Comparison of ENCODE assay signal across 14 cellular contexts in genomic region chr1:237470712-237471310, GRCh38.
DNase-seq lines count a peak whose midpoint lies in the region; ATAC-seq, FAIRE-seq and TF ChIP-seq lines count a peak whose summit lies in the region.
"Had no signal": no experiment of that assay in that cellular context is flagged by ENCODE, and none has a peak within 500 bp of the region (broad histone marks: within the 10 kb centered on the region; RNA-seq: fewer than 3 reads in every experiment).

No MANE protein-coding gene starts in this region.

- CTCF ChIA-PET in A673 (lab: Charles Lee) = no interaction called here
- CTCF ChIA-PET in mammary epithelial cell (lab: Charles Lee; ENCODE audit: low non-redundant PET) = no interaction called here
- CTCF ChIA-PET in CD8-positive, alpha-beta memory T cell (lab: Charles Lee) = no interaction called here

- peak; percentile 61 for DNase-seq in A673 (ENCODE audit: low spot score)
- DNase-seq in HK-2 (ENCODE audit: unreplicated experiment) = peak; percentile 41
- peak; percentile 32 to 56 for DNase-seq in NCI-H524 (lab: John Stamatoyannopoulos, UW)
- peak; percentile 1 for DNase-seq in mammary epithelial cell
- no peak for DNase-seq in CD8-positive, alpha-beta memory T cell
- no peak for DNase-seq in tibial artery
- DNase-seq in kidney = no peak

- no peaks in the 10 kb centered on the region for H3K79me2 ChIP-seq in mammary epithelial cell (ENCODE audit: insufficient read depth, low read length)

- no TSS peak for BruUV-seq in A673 (replicated peaks; lab: Mats Ljungman, UMichigan)
- no TSS peak for BruUV-seq in mammary epithelial cell (replicated peaks; lab: Mats Ljungman, UMichigan)

- intact Hi-C loops in A673 (cut with micrococcal nuclease; ENCODE audit: unreplicated experiment) (no loop called here), mammary epithelial cell (cut with micrococcal nuclease) (no loop called here), tibial artery (cut with DNase I; ENCODE audit: low total_unique reads) (no loop called here), kidney (cut with DNase I) (no loop called here)

- H3K9me3 ChIP-seq in A673 (ENCODE audit: low read depth, low read length, poor library complexity, severe bottlenecking) (no peaks in the 10 kb centered on the region), mammary epithelial cell (replicated peaks; ENCODE audit: insufficient read depth, low read length) (no peaks in the 10 kb centered on the region), tibial artery (no peaks in the 10 kb centered on the region), kidney (ENCODE audit: control insufficient read depth in 1 of 2, low read length in 2 of 2) (no peaks in the 10 kb centered on the region)
- no peaks in the 10 kb centered on the region for H3K9me3 ChIP-seq in CD8-positive, alpha-beta memory T cell (ENCODE audit: low read length)
- H3K9me3 ChIP-seq: ascending aorta had no signal

- H3K36me3 ChIP-seq in A673 (ENCODE audit: insufficient read depth, low read length, poor library complexity, severe bottlenecking) (no peaks in the 10 kb centered on the region), mammary epithelial cell (ENCODE audit: insufficient read depth, low read length) (no peaks in the 10 kb centered on the region), tibial artery (peaks cover 0 to 20% (median 0%) of the 10 kb centered on the region in 3 donors), kidney (ENCODE audit: control insufficient read depth in 1 of 2, insufficient read depth in 2 of 2, low read length in 2 of 2) (no peaks in the 10 kb centered on the region)
- no peaks in the 10 kb centered on the region for H3K36me3 ChIP-seq in CD8-positive, alpha-beta memory T cell (ENCODE audit: insufficient read depth, low read length)

- WGBS in mammary epithelial cell (ENCODE audit: low coverage, missing lambda C conversion rate) = 61% methylated on average over 4 of the region's 7 CpGs

- ATAC-seq in HG02938 (IDR thresholded peaks at IDR 0.05; ENCODE audit: unreplicated experiment) = no peak
- ATAC-seq: SK-N-SH treated with all-trans-retinoic acid at 6 μM for 48 hours had no signal

- no peaks in the 10 kb centered on the region for H3K36me3 Mint-ChIP-seq in CD8-positive, alpha-beta memory T cell
- H3K36me3 Mint-ChIP-seq: IgD-negative memory B cell had no signal

- no peak overlapping the region for H3K4me3 Mint-ChIP-seq in CD8-positive, alpha-beta memory T cell
- H3K4me3 Mint-ChIP-seq: B cell, IgD-negative memory B cell had no signal

- H3K27ac ChIP-seq in A673 (ENCODE audit: low read depth, low read length, poor library complexity, severe bottlenecking) (no peak overlapping the region), mammary epithelial cell (ENCODE audit: insufficient read depth, low read depth, low read length) (no peak overlapping the region), tibial artery (no peak overlapping the region), kidney (ENCODE audit: low read depth in 2 of 2, low read length in 2 of 2) (no peak overlapping the region)
- no peak overlapping the region for H3K27ac ChIP-seq in CD8-positive, alpha-beta memory T cell (ENCODE audit: low read depth, low read length)
- H3K27ac ChIP-seq: ascending aorta had no signal

- no peaks in the 10 kb centered on the region for H4K20me1 ChIP-seq in mammary epithelial cell (ENCODE audit: insufficient read depth, low read length)

- no peaks in the 10 kb centered on the region for H3K4me1 ChIP-seq in A673 (ENCODE audit: insufficient read depth, low read length, poor library complexity, severe bottlenecking)
- no peaks in the 10 kb centered on the region for H3K4me1 ChIP-seq in mammary epithelial cell (ENCODE audit: insufficient read depth, low read length)
- H3K4me1 ChIP-seq in CD8-positive, alpha-beta memory T cell (ENCODE audit: insufficient read depth, low read length) = no peaks in the 10 kb centered on the region
- H3K4me1 ChIP-seq in tibial artery = no peaks in the 10 kb centered on the region
- H3K4me1 ChIP-seq in kidney (ENCODE audit: control insufficient read depth in 1 of 2, insufficient read depth in 1 of 2, low read depth in 1 of 2, low read length in 2 of 2) = no peaks in the 10 kb centered on the region
- H3K4me1 ChIP-seq: ascending aorta had no signal

- in situ Hi-C loops in mammary epithelial cell (cut with MboI; ENCODE audit: low sequenced_read_pairs in 2 of 2) = no loop called here

- TF ChIP-seq CTCF in A673 (conservative IDR thresholded peaks at IDR 0.05; ENCODE audit: low read depth, low read length) (no peak), mammary epithelial cell (conservative IDR thresholded peaks at IDR 0.05 in 1 of 2, IDR thresholded peaks at IDR 0.05 in 1 of 2; ENCODE audit: extremely low read depth in 1 of 2, insufficient read depth in 1 of 2, low read depth in 1 of 2, low read length in 2 of 2) (no peak), tibial artery (IDR thresholded peaks at IDR 0.05) (no peak), kidney (IDR thresholded peaks at IDR 0.05; ENCODE audit: borderline replicate concordance, extremely low read depth, insufficient read depth) (no peak)

- H2AFZ ChIP-seq in mammary epithelial cell (ENCODE audit: low read depth, low read length) = no peak overlapping the region

- H3K27me3 ChIP-seq in A673 (replicated peaks; ENCODE audit: insufficient read depth, low read depth, low read length, poor library complexity) (no peaks in the 10 kb centered on the region), mammary epithelial cell (ENCODE audit: insufficient read depth, low read length) (no peaks in the 10 kb centered on the region), tibial artery (no peaks in the 10 kb centered on the region)
- no peaks in the 10 kb centered on the region for H3K27me3 ChIP-seq in CD8-positive, alpha-beta memory T cell (ENCODE audit: insufficient read depth, low read length, poor library complexity, severe bottlenecking)
- H3K27me3 ChIP-seq: ascending aorta had no signal

- FAIRE-seq in kidney (lab: Jason Lieb, UNC) = no peak
- FAIRE-seq: endothelial cell of umbilical vein, islet of Langerhans had no signal

- peaks cover 3% of the 10 kb centered on the region in 2 donors for H3K27me3 Mint-ChIP-seq in CD8-positive, alpha-beta memory T cell
- H3K27me3 Mint-ChIP-seq: B cell, IgD-negative memory B cell had no signal

- H3K4me2 ChIP-seq in mammary epithelial cell (ENCODE audit: insufficient read depth, low read depth, low read length) = no peak overlapping the region

- no peak overlapping the region for H3K27ac Mint-ChIP-seq in CD8-positive, alpha-beta memory T cell
- H3K27ac Mint-ChIP-seq: B cell, IgD-negative memory B cell had no signal

- no peaks in the 10 kb centered on the region for H3K4me1 Mint-ChIP-seq in CD8-positive, alpha-beta memory T cell
- H3K4me1 Mint-ChIP-seq: B cell, IgD-negative memory B cell had no signal

- POLR2A ChIA-PET in A673 (lab: Charles Lee; ENCODE audit: low non-redundant PET) = no interaction called here
- POLR2A ChIA-PET in CD8-positive, alpha-beta memory T cell (lab: Charles Lee) = no interaction called here

- H3K9ac ChIP-seq in mammary epithelial cell (ENCODE audit: insufficient read depth, low read length) (no peak overlapping the region), kidney (ENCODE audit: low read length in 2 of 2) (no peak overlapping the region)

- no peaks in the 10 kb centered on the region for H3K9me3 Mint-ChIP-seq in CD8-positive, alpha-beta memory T cell

- H3K4me3 ChIP-seq in A673 (ENCODE audit: low read depth, low read length, poor library complexity, severe bottlenecking) (no peak overlapping the region), mammary epithelial cell (replicated peaks in 1 of 3; ENCODE audit: insufficient read depth in 1 of 3, low read depth in 2 of 3, low read length in 3 of 3) (no peak overlapping the region), tibial artery (no peak overlapping the region), kidney (ENCODE audit: low read length in 2 of 2) (no peak overlapping the region)
- H3K4me3 ChIP-seq in CD8-positive, alpha-beta memory T cell (ENCODE audit: low read length) = no peak overlapping the region
- H3K4me3 ChIP-seq: ascending aorta had no signal

- dilution Hi-C loops in mammary epithelial cell (cut with HindIII; ENCODE audit: low sequenced_read_pairs) = no loop called here

Comparison
In these comparisons a context has a peak if more than half of its experiments do, and no peak if none do; other contexts are left out.
1. DNase-seq: peak in A673 (single experiment), HK-2 (single experiment), NCI-H524 (2 of 2) and mammary epithelial cell (single experiment); none in CD8-positive, alpha-beta memory T cell (0 of 5), tibial artery (0 of 2) and kidney (single experiment).